In the genomic region with DNA sequence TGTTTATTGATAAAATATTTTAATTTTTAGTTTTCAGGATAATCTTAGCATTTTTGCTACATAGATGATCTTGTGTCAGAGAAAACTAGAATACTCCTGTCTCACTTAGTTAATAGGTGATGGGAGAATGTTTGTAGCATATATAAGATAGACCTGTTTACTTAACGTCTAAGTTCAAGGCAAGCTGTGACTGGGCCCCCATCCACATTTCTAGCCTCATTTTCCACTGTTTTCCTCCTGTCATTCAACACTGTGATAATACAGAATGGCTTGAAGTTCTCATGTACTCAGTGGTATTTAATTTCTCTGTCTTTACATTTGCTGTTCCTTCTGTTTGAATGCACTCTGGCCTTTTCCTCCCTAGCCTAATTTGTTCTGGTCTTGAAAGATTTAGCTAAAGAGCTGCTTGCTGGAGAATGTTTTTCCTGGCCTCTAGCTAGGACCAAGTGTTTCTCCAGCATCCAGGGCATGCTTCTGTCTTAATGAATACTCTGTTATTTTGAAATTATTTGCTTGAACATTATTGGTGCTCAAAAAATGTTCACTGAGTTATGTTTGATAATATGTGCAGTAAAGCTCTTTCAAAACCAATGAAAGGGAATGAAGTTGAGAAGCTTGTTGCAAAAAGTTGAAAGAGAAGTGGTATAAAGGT, we compare ENCODE assay signal across 20 cellular contexts. TPM values are rescaled to one million over a fixed set of nuclear protein-coding genes. Genes with fewer than 3 reads are reported as not detected.
DNase-seq lines count a peak whose midpoint lies in the region; ATAC-seq and TF ChIP-seq lines count a peak whose summit lies in the region.
"Had no signal": no experiment of that assay in that cellular context is flagged by ENCODE, and none has a peak within 500 bp of the region (broad histone marks: within the 10 kb centered on the region; RNA-seq: fewer than 3 reads in every experiment).

No MANE protein-coding gene starts in this region.

- H3K9me3 ChIP-seq in thoracic aorta = no peaks in the 10 kb centered on the region
- H3K9me3 ChIP-seq: A549, MG63 had no signal

- H3K4me1 Mint-ChIP-seq in natural killer cell = peaks cover 60 to 62% of the 10 kb centered on the region in 2 donors
- H3K4me1 Mint-ChIP-seq in natural killer cell treated with Interleukin-12 subunit alpha and Interleukin-12 subunit beta and Interleukin-15 and Interleukin-18, amount 100 ng/mL, for 72 hours (ENCODE audit: low read depth in 2 of 2) = peaks cover 38 to 40% of the 10 kb centered on the region in 2 donors
- H3K4me1 Mint-ChIP-seq in central memory CD8-positive, alpha-beta T cell = peaks cover 65% of the 10 kb centered on the region
- peaks cover 17 to 42% (median 32%) of the 10 kb centered on the region in 3 donors for H3K4me1 Mint-ChIP-seq in naive B cell

- H3K4me3 Mint-ChIP-seq in natural killer cell = no peak overlapping the region
- H3K4me3 Mint-ChIP-seq in natural killer cell treated with Interleukin-12 subunit alpha and Interleukin-12 subunit beta and Interleukin-15 and Interleukin-18, amount 100 ng/mL, for 72 hours = no peak overlapping the region
- H3K4me3 Mint-ChIP-seq in central memory CD8-positive, alpha-beta T cell = no peak overlapping the region
- no peak overlapping the region for H3K4me3 Mint-ChIP-seq in naive B cell

- TF ChIP-seq CTCF in natural killer cell (IDR thresholded peaks at IDR 0.05) (no peak), thoracic aorta (IDR thresholded peaks at IDR 0.05) (no peak)

- H3K36me3 Mint-ChIP-seq in natural killer cell (peaks cover 12% of the 10 kb centered on the region), naive B cell (peaks cover 22 to 39% of the 10 kb centered on the region in 2 donors)
- H3K36me3 Mint-ChIP-seq in natural killer cell treated with Interleukin-12 subunit alpha and Interleukin-12 subunit beta and Interleukin-15 and Interleukin-18, amount 100 ng/mL, for 72 hours = peaks cover 15% of the 10 kb centered on the region
- H3K36me3 Mint-ChIP-seq in central memory CD8-positive, alpha-beta T cell (ENCODE audit: insufficient read depth) = peaks cover 21% of the 10 kb centered on the region

- H3K27me3 ChIP-seq in thoracic aorta (replicated peaks; ENCODE audit: insufficient read depth) = no peaks in the 10 kb centered on the region
- H3K27me3 ChIP-seq: MG63 had no signal

- H3K27ac ChIP-seq in thoracic aorta (peak overlapping the region in 1 of 2 donors; percentile 5), caudate nucleus (ENCODE audit: low read depth, low read length) (no peak overlapping the region)
- H3K27ac ChIP-seq: A549, C4-2B, HL-60, RWPE1 had no signal

- no peaks in the 10 kb centered on the region for H3K36me3 ChIP-seq in thoracic aorta

- ATAC-seq in natural killer cell = no peak
- ATAC-seq in natural killer cell treated with Interleukin-12 subunit alpha and Interleukin-12 subunit beta and Interleukin-15 and Interleukin-18, amount 100 ng/mL, for 72 hours = no peak
- no peak for ATAC-seq in central memory CD8-positive, alpha-beta T cell (replicated peaks; ENCODE audit: extremely low read depth, poor library complexity, severe bottlenecking)
- ATAC-seq in naive B cell (ENCODE audit: low read depth in 2 of 2) = no peak
- ATAC-seq in thoracic aorta (ENCODE audit: insufficient number of reproducible peaks, low FRiP score, low read depth) = no peak
- ATAC-seq in HG02798 (IDR thresholded peaks at IDR 0.05; ENCODE audit: poor library complexity, unreplicated experiment) = no peak
- ATAC-seq in GM21723 (IDR thresholded peaks at IDR 0.05; ENCODE audit: unreplicated experiment) = no peak
- ATAC-seq: A549 had no signal

- H3K27me3 Mint-ChIP-seq in natural killer cell (ENCODE audit: low read depth in 2 of 2) (no peaks in the 10 kb centered on the region), naive B cell (no peaks in the 10 kb centered on the region)
- no peaks in the 10 kb centered on the region for H3K27me3 Mint-ChIP-seq in natural killer cell treated with Interleukin-12 subunit alpha and Interleukin-12 subunit beta and Interleukin-15 and Interleukin-18, amount 100 ng/mL, for 72 hours
- no peaks in the 10 kb centered on the region for H3K27me3 Mint-ChIP-seq in central memory CD8-positive, alpha-beta T cell

- peak overlapping the region; percentile 0 for H3K4me3 ChIP-seq in thoracic aorta
- H3K4me3 ChIP-seq: A549, MG63 had no signal

- H3K27ac Mint-ChIP-seq in natural killer cell (peak overlapping the region; percentile 37 to 57), naive B cell (peak overlapping the region in 5 of 6 donors; percentile 7 to 66 (median 46))
- H3K27ac Mint-ChIP-seq in natural killer cell treated with Interleukin-12 subunit alpha and Interleukin-12 subunit beta and Interleukin-15 and Interleukin-18, amount 100 ng/mL, for 72 hours = peak overlapping the region in 1 of 2 donors; percentile 30
- H3K27ac Mint-ChIP-seq in central memory CD8-positive, alpha-beta T cell (ENCODE audit: low read depth) = peak overlapping the region; percentile 32

- H3K4me1 ChIP-seq in thoracic aorta (ENCODE audit: control insufficient read depth in 1 of 2, low read depth in 2 of 2) = peaks cover 6 to 40% of the 10 kb centered on the region in 2 donors

- DNase-seq in natural killer cell (no peak), naive B cell (no peak), thoracic aorta (ENCODE audit: low spot score) (no peak), caudate nucleus (lab: John Stamatoyannopoulos, UW) (no peak)
- no peak for DNase-seq in natural killer cell treated with Interleukin-12 subunit alpha and Interleukin-12 subunit beta and Interleukin-15 and Interleukin-18, amount 100 ng/mL, for 72 hours (ENCODE audit: low spot score)
- no peak for DNase-seq in central memory CD8-positive, alpha-beta T cell (ENCODE audit: low spot score in 2 of 2)
- DNase-seq: KG1; MG63; NCI-H1092 treated with DMSO at 0.1 percent for 48 hours; NCI-H1694; NCI-H2107; NCI-H345; NCI-H526 treated with DMSO at 0.1 percent for 48 hours; NK-92 treated with Interleukin-12 subunit alpha and Interleukin-12 subunit beta, amount 100 ng/mL, for 24 hours had no signal

- intact Hi-C loops in natural killer cell (cut with micrococcal nuclease) = loop anchor here (5.0 kb wide), 1 partner anchor 35 kb away; no protein-coding TSS in a partner anchor

- H3K9me3 Mint-ChIP-seq in natural killer cell (no peaks in the 10 kb centered on the region), naive B cell (peaks cover 0 to 4% (median 0%) of the 10 kb centered on the region in 7 donors)
- no peaks in the 10 kb centered on the region for H3K9me3 Mint-ChIP-seq in natural killer cell treated with Interleukin-12 subunit alpha and Interleukin-12 subunit beta and Interleukin-15 and Interleukin-18, amount 100 ng/mL, for 72 hours
- no peaks in the 10 kb centered on the region for H3K9me3 Mint-ChIP-seq in central memory CD8-positive, alpha-beta T cell

RNA-seq across cellular contexts. Expression of gene USP25, which starts 37.3 kb away (rescaled TPM):
- total RNA-seq in natural killer cell (10 to 100 TPM; 67.0 to 95.4 (median 76.4) TPM), thoracic aorta (10 to 100 TPM; 32.0 to 43.5 TPM)
- 10 to 100 TPM; 35.6 to 39.7 TPM for total RNA-seq in natural killer cell treated with Interleukin-12 subunit alpha and Interleukin-12 subunit beta and Interleukin-15 and Interleukin-18, amount 100 ng/mL, for 72 hours
- polyA plus RNA-seq in naive B cell (ENCODE audit: low read depth in 6 of 6) = 10 to 100 TPM in 5 of 6 donors, 1 to 10 TPM in 1; 9.7 to 19.7 (median 13.3) TPM
